Comparison of ENCODE assay signal across 7 cellular contexts in genomic region chr21:45644041-45644906, GRCh38. TPM values are rescaled to one million over a fixed set of nuclear protein-coding genes. Genes with fewer than 3 reads are reported as not detected.
DNase-seq lines count a peak whose midpoint lies in the region; ATAC-seq, FAIRE-seq and TF ChIP-seq lines count a peak whose summit lies in the region.

No MANE protein-coding gene starts in this region.

- peak; percentile 19 for ATAC-seq in GM18907 (IDR thresholded peaks at IDR 0.05; ENCODE audit: unreplicated experiment)
- ATAC-seq in central memory CD8-positive, alpha-beta T cell (replicated peaks; ENCODE audit: extremely low read depth, poor library complexity, severe bottlenecking): no peak
- no peak for ATAC-seq in HG03135 (IDR thresholded peaks at IDR 0.05; ENCODE audit: unreplicated experiment)

- no peak overlapping the region for H3K27ac Mint-ChIP-seq in central memory CD8-positive, alpha-beta T cell (ENCODE audit: low read depth)

- H3K9ac ChIP-seq in neural cell (ENCODE audit: low read length): peak overlapping the region; percentile 16

- H4K20me1 ChIP-seq in neural cell (ENCODE audit: insufficient read depth): no peaks in the 10 kb centered on the region

- no peaks in the 10 kb centered on the region for H3K36me3 ChIP-seq in neural cell (ENCODE audit: insufficient read depth, low read length)

- H3F3A ChIP-seq in neural cell (ENCODE audit: insufficient read depth, low read length, poor library complexity, severe bottlenecking): no peaks in the 10 kb centered on the region

- TF ChIP-seq EP300 in neural cell (conservative IDR thresholded peaks at IDR 0.05; ENCODE audit: poor library complexity, severe bottlenecking): no peak

- H3K4me3 Mint-ChIP-seq in central memory CD8-positive, alpha-beta T cell: peak overlapping the region; percentile 46

- H3K4me1 Mint-ChIP-seq in central memory CD8-positive, alpha-beta T cell: peaks cover 6% of the 10 kb centered on the region

- peaks cover 51% of the 10 kb centered on the region for H3K27me3 Mint-ChIP-seq in central memory CD8-positive, alpha-beta T cell

- no peaks in the 10 kb centered on the region for H3K9me2 ChIP-seq in neural cell (ENCODE audit: insufficient read depth, low read length)

- TF ChIP-seq RAD21 in neural cell (conservative IDR thresholded peaks at IDR 0.05): no peak

- FAIRE-seq in HTR-8/SVneo (lab: Jason Lieb, UNC): no peak

- no peak overlapping the region for H3K4me2 ChIP-seq in neural cell (ENCODE audit: low read length)

- DNase-seq in NCI-H2227 (lab: John Stamatoyannopoulos, UW; ENCODE audit: unreplicated experiment) (peak; percentile 53), HTR-8/SVneo (ENCODE audit: insufficient read length, low spot score) (no peak), 8988T (no peak)
- no peak for DNase-seq in central memory CD8-positive, alpha-beta T cell (ENCODE audit: low spot score in 2 of 2)

- TF ChIP-seq CTCF in neural cell (IDR thresholded peaks at IDR 0.05; ENCODE audit: poor library complexity, severe bottlenecking): no peak

- peaks cover 37% of the 10 kb centered on the region for H3K27me3 ChIP-seq in neural cell (ENCODE audit: insufficient read depth, low read depth, low read length)

- no peak overlapping the region for H2AFZ ChIP-seq in neural cell (ENCODE audit: low read depth, low read length)

- peaks cover 7% of the 10 kb centered on the region for H3K36me3 Mint-ChIP-seq in central memory CD8-positive, alpha-beta T cell (ENCODE audit: insufficient read depth)

- H3K27ac ChIP-seq in neural cell (ENCODE audit: low read length): no peak overlapping the region

- H3K79me2 ChIP-seq in neural cell (replicated peaks; ENCODE audit: insufficient read depth, low read length): no peaks in the 10 kb centered on the region

- H3K9me3 Mint-ChIP-seq in central memory CD8-positive, alpha-beta T cell: peaks cover 10% of the 10 kb centered on the region

- peak overlapping the region; percentile 60 for H3K4me3 ChIP-seq in neural cell (ENCODE audit: low read length)

- H3K9me3 ChIP-seq in neural cell (ENCODE audit: low read length): no peaks in the 10 kb centered on the region

TF ChIP-seq in neural cell, 6 proteins besides CTCF, POLR2A, EP300 and RAD21:
- TF ChIP-seq SMC3 (conservative IDR thresholded peaks at IDR 0.05; ENCODE audit: poor library complexity) (no peak), TAF1 (IDR thresholded peaks at IDR 0.05; ENCODE audit: low read depth) (no peak), REST (IDR thresholded peaks at IDR 0.05; ENCODE audit: borderline replicate concordance) (no peak), MXI1 (conservative IDR thresholded peaks at IDR 0.05; ENCODE audit: poor library complexity, severe bottlenecking) (no peak), POLR2AphosphoS5 (IDR thresholded peaks at IDR 0.05) (no peak), EZH2 (IDR thresholded peaks at IDR 0.05; ENCODE audit: borderline replicate concordance, insufficient read depth, low read length, poor library complexity, severe bottlenecking) (no peak)
TF ChIP-seq in neural cell: peak in this region for 0.

RNA-seq across cellular contexts. Expression of gene PCBP3, which starts 0.7 kb away (rescaled TPM):
- 0.46 and 1.7 TPM in 2 replicates for polyA plus RNA-seq in neural cell
- 2.3 and 4.6 TPM in 2 replicates for polyA minus RNA-seq in neural cell
